In the genomic region with DNA sequence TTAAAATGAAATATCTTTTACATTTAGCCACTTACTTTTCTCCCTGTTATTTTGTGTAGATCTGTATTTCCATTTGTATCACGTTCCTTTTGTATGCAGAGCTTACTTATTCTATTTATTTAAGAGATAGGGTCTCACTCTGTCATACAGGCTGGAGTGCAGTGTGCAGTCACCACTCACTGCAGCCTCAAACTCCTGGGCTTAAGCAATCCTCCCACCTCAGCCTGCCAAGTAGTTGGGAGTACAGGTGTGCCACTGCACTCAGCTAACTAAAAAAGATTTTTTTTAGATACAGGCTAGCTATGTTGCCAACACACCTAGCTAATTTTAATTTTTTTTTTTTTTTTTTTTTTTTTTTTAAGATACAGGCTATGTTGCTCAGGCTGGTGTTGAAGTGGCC, we compare ENCODE assay signal across 24 cellular contexts. TPM values are rescaled to one million over a fixed set of nuclear protein-coding genes. Genes with fewer than 3 reads are reported as not detected.
DNase-seq lines count a peak whose midpoint lies in the region; ATAC-seq, FAIRE-seq and TF ChIP-seq lines count a peak whose summit lies in the region.
"Had no signal": no experiment of that assay in that cellular context is flagged by ENCODE, and none has a peak within 500 bp of the region (broad histone marks: within the 10 kb centered on the region; RNA-seq: fewer than 3 reads in every experiment).

No MANE protein-coding gene starts in this region.

- ATAC-seq in right lobe of liver (peak in 3 of 4 donors; percentile 40 to 65 (median 62)), HepG2 (no peak), left lung (peak; percentile 64)
- ATAC-seq: CD8-positive, alpha-beta T cell; GM12878; HCT116 had no signal

- no peaks in the 10 kb centered on the region for H3K9me3 ChIP-seq in right lobe of liver
- H3K9me3 ChIP-seq in HepG2 (ENCODE audit: low read length): no peaks in the 10 kb centered on the region
- no peaks in the 10 kb centered on the region for H3K9me3 ChIP-seq in left lung
- no peaks in the 10 kb centered on the region for H3K9me3 ChIP-seq in stomach
- H3K9me3 ChIP-seq: BLaER1, Caco-2 had no signal

- 33% methylated on average over 1 of the region's 1 CpG for WGBS in right lobe of liver (ENCODE audit: insufficient coverage, low coverage, low lambda C conversion rate, missing lambda C conversion rate)
- WGBS in HepG2 (ENCODE audit: low lambda C conversion rate): 30% methylated on average over 1 of the region's 1 CpG
- 20 to 52% (median 29%) methylated on average over 1 of the region's 1 CpG for WGBS in stomach, 5 donors

- no TSS peak for BruUV-seq in HepG2 (replicated peaks; lab: Mats Ljungman, UMichigan)

- TF ChIP-seq EP300 in HepG2 (IDR thresholded peaks at IDR 0.05; ENCODE audit: low read depth in 2 of 2, low read length in 2 of 2): no peak
- no peak for TF ChIP-seq EP300 in HepG2 (CRISPR knock-in tag; IDR thresholded peaks at IDR 0.05; ENCODE audit: borderline replicate concordance)
- no peak for TF ChIP-seq EP300 in stomach (IDR thresholded peaks at IDR 0.05)

- no peaks in the 10 kb centered on the region for H4K20me1 ChIP-seq in HepG2 (ENCODE audit: insufficient read depth, low read length)
- H4K20me1 ChIP-seq: BLaER1 had no signal

- no peaks in the 10 kb centered on the region for H3K27me3 ChIP-seq in right lobe of liver
- H3K27me3 ChIP-seq in HepG2 (ENCODE audit: control insufficient read depth in 1 of 2, insufficient read depth in 2 of 2, low read length in 2 of 2): no peaks in the 10 kb centered on the region
- no peaks in the 10 kb centered on the region for H3K27me3 ChIP-seq in left lung
- no peaks in the 10 kb centered on the region for H3K27me3 ChIP-seq in stomach
- H3K27me3 ChIP-seq: BLaER1 had no signal

- no peak overlapping the region for H3K4me2 ChIP-seq in HepG2 (ENCODE audit: low read depth, low read length)
- H3K4me2 ChIP-seq: BLaER1 had no signal

- intact Hi-C loops in right lobe of liver (cut with DNase I): no loop called here
- intact Hi-C loops in HepG2 (cut with micrococcal nuclease; ENCODE audit: unreplicated experiment): no loop called here
- intact Hi-C loops in left lung (cut with DNase I): no loop called here
- intact Hi-C loops in stomach (cut with DNase I; ENCODE audit: low total_unique reads): no loop called here

- H2AFZ ChIP-seq in HepG2 (ENCODE audit: low read length): no peak overlapping the region
- H2AFZ ChIP-seq: GM23248 had no signal

- CTCF ChIA-PET in HepG2 (lab: Yijun Ruan, JAX; ENCODE audit: low intra/inter-chr PET ratio, low total read pairs): no interaction called here

- in situ Hi-C loops in HepG2 (cut with HindIII; ENCODE audit: extremely low pct_ligation_motif_present, low pct_unique_long_range_greater_than_20kb): no loop called here

- TF ChIP-seq POLR2A in right lobe of liver (IDR thresholded peaks at IDR 0.05) (no peak), HepG2 (IDR thresholded peaks at IDR 0.05; ENCODE audit: insufficient read depth in 1 of 2, low read depth in 2 of 2, low read length in 2 of 2) (no peak), stomach (IDR thresholded peaks at IDR 0.05) (no peak)

- H3K4me1 ChIP-seq in right lobe of liver (no peaks in the 10 kb centered on the region), HepG2 (ENCODE audit: insufficient read depth, low read length) (no peaks in the 10 kb centered on the region), left lung (peaks cover 6 to 34% of the 10 kb centered on the region in 2 donors), stomach (peaks cover 9 to 22% (median 20%) of the 10 kb centered on the region in 4 donors)

- DNase-seq in right lobe of liver (no peak), HepG2 (ENCODE audit: low spot score) (no peak), left lung (no peak), stomach (peak; percentile 48), DMS114 treated with DMSO at 0.1 percent for 48 hours (lab: John Stamatoyannopoulos, UW; ENCODE audit: unreplicated experiment) (no peak), caudate nucleus (lab: John Stamatoyannopoulos, UW) (no peak), HCEC 1CT (no peak)
- DNase-seq in activated CD4-positive, alpha-beta T cell treated with anti-CD3 and anti-CD28 coated beads, Interleukin-2, amount 50 U/mL, for 1 hour: no peak
- DNase-seq: Caco-2; CD4-positive, CD25-positive, alpha-beta regulatory T cell; CD8-positive, alpha-beta T cell; DMS79; EL; GDM1; GM23248; H7 had no signal

- H3K79me2 ChIP-seq in HepG2 (ENCODE audit: insufficient read depth, low read length): no peaks in the 10 kb centered on the region

- TF ChIP-seq RAD21 in HepG2 (CRISPR knock-in tag; IDR thresholded peaks at IDR 0.05): no peak

- no peak for FAIRE-seq in HepG2 (lab: Jason Lieb, UNC)
- FAIRE-seq: A204.1, GM12878, GM19239, H1 had no signal

- H3K9ac ChIP-seq in HepG2 (ENCODE audit: insufficient read depth, low read depth, low read length): no peak overlapping the region
- H3K9ac ChIP-seq: BLaER1, GM23248 had no signal

- POLR2A ChIA-PET in HepG2 (lab: Yijun Ruan, JAX): no interaction called here

- no peak for TF ChIP-seq CTCF in right lobe of liver (IDR thresholded peaks at IDR 0.05)
- no peak for TF ChIP-seq CTCF in HepG2 (CRISPR knock-in tag; IDR thresholded peaks at IDR 0.05)
- no peak for TF ChIP-seq CTCF in left lung (IDR thresholded peaks at IDR 0.05)
- TF ChIP-seq CTCF in stomach (IDR thresholded peaks at IDR 0.05): no peak

- H3K4me3 ChIP-seq in right lobe of liver (no peak overlapping the region), HepG2 (replicated peaks in 1 of 3; ENCODE audit: insufficient read depth in 1 of 3, low read depth in 2 of 3, low read length in 3 of 3) (no peak overlapping the region), left lung (no peak overlapping the region), stomach (no peak overlapping the region)
- H3K4me3 ChIP-seq: BLaER1, GM12878, GM23248 had no signal

- H3K36me3 ChIP-seq in right lobe of liver: peaks cover 0 to 5% (median 0%) of the 10 kb centered on the region in 4 donors
- peaks cover 2 to 11% of the 10 kb centered on the region in 2 experiments; a peak in 2 of 5 replicates for H3K36me3 ChIP-seq in HepG2 (replicated peaks in 1 of 2; ENCODE audit: control insufficient read depth in 1 of 2, insufficient read depth in 2 of 2, low read length in 2 of 2)
- H3K36me3 ChIP-seq in left lung: peaks cover 0 to 4% of the 10 kb centered on the region in 2 donors
- H3K36me3 ChIP-seq in stomach: peaks cover 0 to 12% (median 9%) of the 10 kb centered on the region in 4 donors
- H3K36me3 ChIP-seq: BLaER1 had no signal

- H3K27ac ChIP-seq in right lobe of liver (no peak overlapping the region), HepG2 (ENCODE audit: extremely low read length, insufficient read depth, low read length) (no peak overlapping the region), left lung (no peak overlapping the region), stomach (no peak overlapping the region), caudate nucleus (ENCODE audit: low read depth, low read length) (no peak overlapping the region)
- H3K27ac ChIP-seq: 22Rv1, BLaER1, C4-2B, GM23248 had no signal

RNA-seq across cellular contexts. Expression of a gene that starts 10.9 kb away (rescaled TPM):
- total RNA-seq in right lobe of liver (10 to 100 TPM; 25.6 to 43.5 (median 30.3) TPM), HepG2 (2016; rRNA removed; fragmentation: Illumina TruSeq; extraction: Trizol) (10.8 and 14.8 TPM in 2 replicates), left lung (10 to 100 TPM; 66.7 to 74.7 TPM), stomach (100 to 1,000 TPM in 2 of 5 donors, 10 to 100 TPM in 3; 38.6 to 177 (median 92.6) TPM)
- total RNA-seq in HepG2 (2016; cell fraction: cytosol; rRNA removed; fragmentation: Illumina TruSeq; extraction: Trizol; ENCODE audit: low read depth): 8.0 and 13.0 TPM in 2 replicates
- 7.6 and 15.8 TPM in 2 replicates for total RNA-seq in HepG2 (2016; cell fraction: insoluble cytoplasmic fraction; rRNA removed; fragmentation: Illumina TruSeq; extraction: Trizol)
- 16.2 and 20.0 TPM in 2 replicates for total RNA-seq in HepG2 (2016; cell fraction: membrane; rRNA removed; fragmentation: Illumina TruSeq; extraction: Trizol)
- 20.9 and 28.1 TPM in 2 replicates for total RNA-seq in HepG2 (2016; cell fraction: nucleus; rRNA removed; fragmentation: Illumina TruSeq; extraction: Trizol)
- polyA plus RNA-seq in HepG2 (2011; rRNA removed) (39.5 and 39.6 TPM in 2 replicates), stomach (10 to 100 TPM; 37.0 to 54.3 (median 42.8) TPM)
- 19.5 and 25.1 TPM in 2 replicates for polyA plus RNA-seq in HepG2 (2011; cell fraction: cytosol; rRNA removed)
- polyA plus RNA-seq in HepG2 (2011; cell fraction: nucleus; rRNA removed): 126 and 152 TPM in 2 replicates
- polyA plus RNA-seq in HepG2 (2012): 18.3 and 19.5 TPM in 2 replicates
- polyA plus RNA-seq in HepG2 (2016; cell fraction: cytosol; fragmentation: Illumina TruSeq; extraction: Trizol; ENCODE audit: low read depth): 10.6 and 15.8 TPM in 2 replicates
- polyA plus RNA-seq in HepG2 (2016; cell fraction: insoluble cytoplasmic fraction; fragmentation: Illumina TruSeq; extraction: Trizol; ENCODE audit: low read depth): 14.2 and 24.0 TPM in 2 replicates
- 22.4 and 27.8 TPM in 2 replicates for polyA plus RNA-seq in HepG2 (2016; cell fraction: membrane; fragmentation: Illumina TruSeq; extraction: Trizol; ENCODE audit: low read depth)
- 91.6 and 101 TPM in 2 replicates for polyA plus RNA-seq in HepG2 (2016; cell fraction: nucleus; fragmentation: Illumina TruSeq; extraction: Trizol; ENCODE audit: insufficient read depth, low read depth)
- polyA minus RNA-seq in HepG2 (2011; rRNA and poly(A)+ RNA removed; ENCODE audit: low replicate concordance): 47.1 and 49.5 TPM in 2 replicates
- polyA minus RNA-seq in HepG2 (2011; cell fraction: cytosol; rRNA and poly(A)+ RNA removed): 13.8 and 15.2 TPM in 2 replicates
- 62.4 and 69.0 TPM in 2 replicates for polyA minus RNA-seq in HepG2 (2011; cell fraction: nucleus; rRNA and poly(A)+ RNA removed)

RNA-seq across cellular contexts. Expression of a gene that starts 24.0 kb away (rescaled TPM):
- 100 to 1,000 TPM in 2 of 6 experiments, 10 to 100 TPM in 4; 43.1 to 136 (median 56.7) TPM for total RNA-seq in right lobe of liver
- total RNA-seq in HepG2 (2016; rRNA removed; fragmentation: Illumina TruSeq; extraction: Trizol): 142 and 153 TPM in 2 replicates
- 85.2 and 85.6 TPM in 2 replicates for total RNA-seq in HepG2 (2016; cell fraction: cytosol; rRNA removed; fragmentation: Illumina TruSeq; extraction: Trizol; ENCODE audit: low read depth)
- 148 and 152 TPM in 2 replicates for total RNA-seq in HepG2 (2016; cell fraction: insoluble cytoplasmic fraction; rRNA removed; fragmentation: Illumina TruSeq; extraction: Trizol)
- 114 and 119 TPM in 2 replicates for total RNA-seq in HepG2 (2016; cell fraction: membrane; rRNA removed; fragmentation: Illumina TruSeq; extraction: Trizol)
- total RNA-seq in HepG2 (2016; cell fraction: nucleus; rRNA removed; fragmentation: Illumina TruSeq; extraction: Trizol): 83.0 and 87.0 TPM in 2 replicates
- 158 and 167 TPM in 2 replicates for polyA plus RNA-seq in HepG2 (2011; rRNA removed)
- polyA plus RNA-seq in HepG2 (2011; cell fraction: cytosol; rRNA removed): 161 and 264 TPM in 2 replicates
- 321 and 379 TPM in 2 replicates for polyA plus RNA-seq in HepG2 (2011; cell fraction: nucleus; rRNA removed)
- 91.4 and 129 TPM in 2 replicates for polyA plus RNA-seq in HepG2 (2012)
- 122 and 142 TPM in 2 replicates for polyA plus RNA-seq in HepG2 (2016; cell fraction: cytosol; fragmentation: Illumina TruSeq; extraction: Trizol; ENCODE audit: low read depth)
- polyA plus RNA-seq in HepG2 (2016; cell fraction: insoluble cytoplasmic fraction; fragmentation: Illumina TruSeq; extraction: Trizol; ENCODE audit: low read depth): 167 and 186 TPM in 2 replicates
- polyA plus RNA-seq in HepG2 (2016; cell fraction: membrane; fragmentation: Illumina TruSeq; extraction: Trizol; ENCODE audit: low read depth): 126 and 131 TPM in 2 replicates
- polyA plus RNA-seq in HepG2 (2016; cell fraction: nucleus; fragmentation: Illumina TruSeq; extraction: Trizol; ENCODE audit: insufficient read depth, low read depth): 177 and 185 TPM in 2 replicates
- polyA minus RNA-seq in HepG2 (2011; rRNA and poly(A)+ RNA removed; ENCODE audit: low replicate concordance): 143 and 197 TPM in 2 replicates
- 41.3 and 41.8 TPM in 2 replicates for polyA minus RNA-seq in HepG2 (2011; cell fraction: cytosol; rRNA and poly(A)+ RNA removed)
- polyA minus RNA-seq in HepG2 (2011; cell fraction: nucleus; rRNA and poly(A)+ RNA removed): 91.3 and 103 TPM in 2 replicates
- 10 to 100 TPM; 52.3 to 82.2 TPM for total RNA-seq in left lung
- 10 to 100 TPM; 14.2 to 88.7 (median 43.7) TPM for total RNA-seq in stomach
- polyA plus RNA-seq in stomach: 100 to 1,000 TPM in 1 of 3 donors, 10 to 100 TPM in 2; 84.4 to 128 (median 85.5) TPM
